In the genomic region with DNA sequence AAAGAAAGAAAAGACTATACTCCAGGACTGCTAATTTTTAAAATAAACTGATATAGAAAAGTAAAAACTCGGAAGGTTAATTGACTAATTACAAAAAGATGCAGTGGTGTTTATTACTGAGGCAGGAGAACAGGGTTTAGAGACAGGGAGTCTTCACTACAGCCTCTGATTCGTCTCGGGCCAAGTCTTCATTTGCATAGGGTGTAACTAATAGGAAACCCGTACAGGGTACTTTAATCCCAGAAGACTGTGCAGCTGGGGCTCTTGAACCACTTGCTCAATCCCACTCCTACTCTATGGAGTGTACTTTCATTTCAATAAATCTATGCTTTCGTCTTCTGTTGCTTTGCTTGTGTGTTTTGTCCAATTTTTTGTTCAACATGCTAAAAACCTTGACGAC, we compare ENCODE assay signal across 9 cellular contexts. TPM values are rescaled to one million over a fixed set of nuclear protein-coding genes. Genes with fewer than 3 reads are reported as not detected.
A peak's percentile ranks its signal among the peaks of the same experiment; 100 is the strongest.
DNase-seq lines count a peak whose midpoint lies in the region; ATAC-seq and TF ChIP-seq lines count a peak whose summit lies in the region.
"Had no signal": no experiment of that assay in that cellular context is flagged by ENCODE, and none has a peak within 500 bp of the region (broad histone marks: within the 10 kb centered on the region; RNA-seq: fewer than 3 reads in every experiment).

No MANE protein-coding gene starts in this region.

- TF ChIP-seq CTCF in OCI-LY7 (conservative IDR thresholded peaks at IDR 0.05; ENCODE audit: low read length) (no peak), fibroblast of pulmonary artery (IDR thresholded peaks at IDR 0.05; ENCODE audit: low read length, missing control alignments) (no peak), BE2C (IDR thresholded peaks at IDR 0.05; ENCODE audit: low read depth, low read length) (no peak)

- WGBS in GM23248 (ENCODE audit: low coverage in 1 of 2, low lambda C conversion rate in 2 of 2, missing lambda C conversion rate in 2 of 2), 2 experiments, result 12 to 17% methylated on average over 6 of the region's 6 CpGs

- no peaks in the 10 kb centered on the region for H3K9me2 ChIP-seq in GM23248 (ENCODE audit: insufficient read depth)
- no peaks in the 10 kb centered on the region for H3K9me2 ChIP-seq in OCI-LY7 (ENCODE audit: insufficient read depth, low read length)

- intact Hi-C loops in OCI-LY7 (cut with micrococcal nuclease; ENCODE audit: unreplicated experiment) (loop anchor here (2.0 to 5.0 kb wide), 2 partner anchors 95 to 133 kb away; no protein-coding TSS in a partner anchor), posterior cingulate gyrus (cut with DNase I) (loop anchor here (2.0 kb wide), 1 partner anchor 95 kb away; no protein-coding TSS in a partner anchor)

- H3K4me3 ChIP-seq in GM23248 (peak overlapping the region; percentile 57), OCI-LY7 (ENCODE audit: low read depth, low read length, poor library complexity, severe bottlenecking) (peak overlapping the region; percentile 10), fibroblast of pulmonary artery (replicated peaks; ENCODE audit: low read depth, low read length) (peak overlapping the region; percentile 34), rectal smooth muscle tissue (ENCODE audit: low read length) (no peak overlapping the region), BE2C (ENCODE audit: low read depth, low read length) (no peak overlapping the region)

- no peak for ATAC-seq in GM21528 (IDR thresholded peaks at IDR 0.05; ENCODE audit: low FRiP score, unreplicated experiment)
- ATAC-seq: naive thymus-derived CD8-positive, alpha-beta T cell had no signal

- H3K79me2 ChIP-seq in GM23248 (ENCODE audit: insufficient read depth), result peaks cover 88% of the 10 kb centered on the region
- peaks cover 33% of the 10 kb centered on the region for H3K79me2 ChIP-seq in OCI-LY7 (ENCODE audit: insufficient read depth, low read depth, low read length)

- H3F3A ChIP-seq in GM23248 (ENCODE audit: insufficient read depth), result peaks cover 5% of the 10 kb centered on the region; the same call in 1 of the 2 replicates

- H2AFZ ChIP-seq in GM23248 (peak overlapping the region; percentile 69), OCI-LY7 (ENCODE audit: low read length) (no peak overlapping the region)

- H3K4me2 ChIP-seq in GM23248 (ENCODE audit: unreplicated experiment) (peak overlapping the region; percentile 77), OCI-LY7 (ENCODE audit: low read length) (peak overlapping the region; percentile 49)

- peak overlapping the region; percentile 48 for H3K9ac ChIP-seq in GM23248
- H3K9ac ChIP-seq in rectal smooth muscle tissue (ENCODE audit: low read length), result no peak overlapping the region

- H3K36me3 ChIP-seq in GM23248 (ENCODE audit: low read depth) (peaks cover 36% of the 10 kb centered on the region), OCI-LY7 (ENCODE audit: insufficient read depth, low read length) (peaks cover 74% of the 10 kb centered on the region), rectal smooth muscle tissue (ENCODE audit: control insufficient read depth, insufficient read depth, low read length) (peaks cover 18% of the 10 kb centered on the region), BE2C (peaks cover 8% of the 10 kb centered on the region)

- H3K27me3 ChIP-seq in GM23248 (replicated peaks; ENCODE audit: insufficient read depth) (no peaks in the 10 kb centered on the region), rectal smooth muscle tissue (ENCODE audit: control insufficient read depth, insufficient read depth, low read length) (no peaks in the 10 kb centered on the region), BE2C (no peaks in the 10 kb centered on the region)

- in situ Hi-C loops in GM23248 (cut with MboI), result no loop called here

- CTCF ChIA-PET in OCI-LY7 (lab: Charles Lee; ENCODE audit: unreplicated experiment), result no interaction called here

- H3K4me1 ChIP-seq in GM23248 (ENCODE audit: insufficient read depth) (peaks cover 3% of the 10 kb centered on the region; the same call in 1 of the 2 replicates), OCI-LY7 (ENCODE audit: insufficient read depth, low read length, poor library complexity, severe bottlenecking) (peaks cover 6% of the 10 kb centered on the region), rectal smooth muscle tissue (ENCODE audit: control insufficient read depth, insufficient read depth, low read length) (peaks cover 6% of the 10 kb centered on the region), BE2C (no peaks in the 10 kb centered on the region)

- H3K27ac ChIP-seq in GM23248, result peak overlapping the region; percentile 28; the same call in 1 of the 2 replicates
- no peak overlapping the region for H3K27ac ChIP-seq in OCI-LY7 (ENCODE audit: low read depth, low read length, poor library complexity, severe bottlenecking)
- peak overlapping the region; percentile 56 for H3K27ac ChIP-seq in rectal smooth muscle tissue (ENCODE audit: low read depth, low read length)

- no peaks in the 10 kb centered on the region for H3K9me3 ChIP-seq in GM23248 (ENCODE audit: low read depth)
- H3K9me3 ChIP-seq in OCI-LY7 (ENCODE audit: low read length), result no peaks in the 10 kb centered on the region
- H3K9me3 ChIP-seq in BE2C, result no peaks in the 10 kb centered on the region

- no TSS peak for BruUV-seq in OCI-LY7 (replicated peaks; lab: Mats Ljungman, UMichigan)

- H4K20me1 ChIP-seq in GM23248 (ENCODE audit: insufficient read depth) (no peaks in the 10 kb centered on the region), OCI-LY7 (ENCODE audit: insufficient read depth, low read length) (no peaks in the 10 kb centered on the region; the same call in 1 of the 2 replicates)

- peak; percentile 28 for DNase-seq in GM23248
- peak; percentile 16 for DNase-seq in OCI-LY7 (ENCODE audit: low spot score)
- peak; percentile 17 for DNase-seq in fibroblast of pulmonary artery (ENCODE audit: low read depth)
- no peak for DNase-seq in T1000 (lab: John Stamatoyannopoulos, UW)
- DNase-seq in posterior cingulate gyrus, result no peak
- no peak for DNase-seq in BE2C

- POLR2A ChIA-PET in OCI-LY7 (lab: Charles Lee), result interaction anchor here (0.5 to 0.9 kb wide), 2 partner anchors 85 to 1139 kb away, joined by 4 read pairs; no protein-coding TSS in a partner anchor

RNA-seq across cellular contexts. Expression of a gene that starts 8.2 kb away (rescaled TPM):
- total RNA-seq in GM23248 (2014; rRNA removed; shearing (Covaris generic)), result 84.1 and 126 TPM in 2 replicates
- 124 and 132 TPM in 2 replicates for polyA plus RNA-seq in GM23248 (2016; fragmentation: Nextera tagmentation; extraction: Ambion mirVana)
- 103 and 106 TPM in 2 replicates for total RNA-seq in OCI-LY7 (2014; rRNA removed; shearing (Covaris generic))
- 98.4 and 105 TPM in 2 replicates for total RNA-seq in OCI-LY7 (2022)
- 127 TPM for polyA plus RNA-seq in BE2C (2012; ENCODE audit: insufficient read depth, insufficient read length, low read depth)

RNA-seq across cellular contexts. Expression of a gene that starts 33.9 kb away (rescaled TPM):
- 29.6 and 44.6 TPM in 2 replicates for total RNA-seq in GM23248 (2014; rRNA removed; shearing (Covaris generic))
- polyA plus RNA-seq in GM23248 (2016; fragmentation: Nextera tagmentation; extraction: Ambion mirVana), result 30.5 and 32.4 TPM in 2 replicates
- 25.0 and 28.1 TPM in 2 replicates for total RNA-seq in OCI-LY7 (2014; rRNA removed; shearing (Covaris generic))
- total RNA-seq in OCI-LY7 (2022), result 28.8 and 31.4 TPM in 2 replicates
- 58.5 TPM for polyA plus RNA-seq in BE2C (2012; ENCODE audit: insufficient read depth, insufficient read length, low read depth)

Comparison
In these comparisons a context has a peak if more than half of its experiments do, and no peak if none do; other contexts are left out.
1. DNase-seq: peak in GM23248 (single experiment), OCI-LY7 (single experiment) and fibroblast of pulmonary artery (single experiment); none in T1000 (single experiment), posterior cingulate gyrus (0 of 10) and BE2C (single experiment).
2. H3K4me3 ChIP-seq: peak in GM23248 (single experiment), OCI-LY7 (single experiment) and fibroblast of pulmonary artery (single experiment); none in rectal smooth muscle tissue (single experiment) and BE2C (single experiment).